ENCODE assay signal across 9 cellular contexts in genomic region chr7:55887786-55888185, GRCh38. TPM values are rescaled to one million over a fixed set of nuclear protein-coding genes. Genes with fewer than 3 reads are reported as not detected.
DNase-seq lines count a peak whose midpoint lies in the region; ATAC-seq, FAIRE-seq and TF ChIP-seq lines count a peak whose summit lies in the region.
"Had no signal": no experiment of that assay in that cellular context is flagged by ENCODE, and none has a peak within 500 bp of the region (broad histone marks: within the 10 kb centered on the region; RNA-seq: fewer than 3 reads in every experiment).

No MANE protein-coding gene starts in this region.

- TF ChIP-seq CTCF in MM.1S (IDR thresholded peaks at IDR 0.05; ENCODE audit: low read length) = no peak
- TF ChIP-seq CTCF in astrocyte (IDR thresholded peaks at IDR 0.05; ENCODE audit: insufficient read depth, low read depth, low read length) = no peak
- TF ChIP-seq CTCF in thyroid gland (IDR thresholded peaks at IDR 0.05) = no peak

- peak overlapping the region; percentile 50; the same call in 1 of the 2 replicates for H3K4me2 ChIP-seq in MM.1S (ENCODE audit: low read depth, low read length)
- H3K4me2 ChIP-seq in astrocyte (ENCODE audit: low read length) = peak overlapping the region; percentile 82

- H3K36me3 ChIP-seq in MM.1S (replicated peaks; ENCODE audit: insufficient read depth, low read length) (no peaks in the 10 kb centered on the region), astrocyte (ENCODE audit: insufficient read depth, low read length) (no peaks in the 10 kb centered on the region), thyroid gland (no peaks in the 10 kb centered on the region)

- TF ChIP-seq POLR2A in thyroid gland (IDR thresholded peaks at IDR 0.05) = no peak

- H3K79me2 ChIP-seq in MM.1S (ENCODE audit: low read length) (no peaks in the 10 kb centered on the region), astrocyte (ENCODE audit: insufficient read depth, low read length) (peaks cover 3% of the 10 kb centered on the region)

- H3K9ac ChIP-seq in MM.1S (ENCODE audit: low read length) = peak overlapping the region; percentile 40; the same call in 1 of the 2 replicates
- peak overlapping the region; percentile 80 for H3K9ac ChIP-seq in astrocyte (ENCODE audit: low read length)

- H3K4me1 Mint-ChIP-seq in astrocyte (ENCODE audit: low read depth, unreplicated experiment) = no peaks in the 10 kb centered on the region

- H3K9me3 ChIP-seq in MM.1S (replicated peaks; ENCODE audit: insufficient read depth, low read length) (no peaks in the 10 kb centered on the region), astrocyte (ENCODE audit: insufficient read depth, low read depth, low read length) (no peaks in the 10 kb centered on the region), thyroid gland (no peaks in the 10 kb centered on the region)

- H4K20me1 ChIP-seq in MM.1S (ENCODE audit: insufficient read depth, low read length) = no peaks in the 10 kb centered on the region
- no peaks in the 10 kb centered on the region for H4K20me1 ChIP-seq in astrocyte (ENCODE audit: insufficient read depth, low read length)

- H2AFZ ChIP-seq in MM.1S (ENCODE audit: low read length) = peak overlapping the region; percentile 62; the same call in 1 of the 2 replicates
- H2AFZ ChIP-seq in astrocyte (ENCODE audit: low read depth, low read length) = peak overlapping the region; percentile 60

- 2 to 4% methylated on average over 8 to 10 of the region's 45 CpGs for WGBS in thyroid gland, 2 donors

- peak overlapping the region; percentile 48 for H3K27ac Mint-ChIP-seq in astrocyte (ENCODE audit: unreplicated experiment)

- H3F3A ChIP-seq in MM.1S (ENCODE audit: insufficient read depth, low read length) = peaks cover 8% of the 10 kb centered on the region

- intact Hi-C loops in thyroid gland (cut with DNase I) = loop anchor here (10.0 kb wide), 1 partner anchor 187 kb away; no protein-coding TSS in a partner anchor

- no peaks in the 10 kb centered on the region for H3K36me3 Mint-ChIP-seq in astrocyte (ENCODE audit: low read depth, unreplicated experiment)

- no peaks in the 10 kb centered on the region for H3K27me3 ChIP-seq in MM.1S (replicated peaks; ENCODE audit: insufficient read depth, low read length)
- H3K27me3 ChIP-seq in astrocyte (ENCODE audit: insufficient read depth, low read length) = no peaks in the 10 kb centered on the region
- H3K27me3 ChIP-seq in thyroid gland = no peaks in the 10 kb centered on the region

- peak overlapping the region; percentile 88 for H3K4me3 Mint-ChIP-seq in astrocyte (ENCODE audit: unreplicated experiment)

- peaks cover 10% of the 10 kb centered on the region for H3K27me3 Mint-ChIP-seq in astrocyte (ENCODE audit: low read depth, unreplicated experiment)

- peak; percentile 53 for DNase-seq in DMS 273 (lab: John Stamatoyannopoulos, UW; ENCODE audit: unreplicated experiment)
- no peak for DNase-seq in DMS 273 treated with DMSO at 0.1 percent for 48 hours (lab: John Stamatoyannopoulos, UW)
- DNase-seq in MM.1S = no peak
- DNase-seq in astrocyte (ENCODE audit: low read depth) = no peak
- peak; percentile 47 for DNase-seq in left kidney (ENCODE audit: low read depth, low spot score)
- peak in 1 of 2 donors; percentile 8 for DNase-seq in thyroid gland
- no peak for DNase-seq in cortex of kidney (lab: John Stamatoyannopoulos, UW)

- FAIRE-seq in astrocyte (lab: Jason Lieb, UNC) = no peak
- FAIRE-seq: A204.1 had no signal

- no peaks in the 10 kb centered on the region for H3K9me2 ChIP-seq in MM.1S (replicated peaks; ENCODE audit: insufficient read depth, low read length)

- peak overlapping the region; percentile 58; the same call in 1 of the 2 replicates for H3K4me3 ChIP-seq in MM.1S (ENCODE audit: low read length)
- peak overlapping the region; percentile 76 for H3K4me3 ChIP-seq in astrocyte (ENCODE audit: insufficient read depth, low read depth, low read length)
- peak overlapping the region in 2 of 3 donors; percentile 24 to 60 for H3K4me3 ChIP-seq in thyroid gland (replicated peaks in 1 of 3)

- H3K4me1 ChIP-seq in MM.1S (ENCODE audit: low read length) = no peaks in the 10 kb centered on the region
- H3K4me1 ChIP-seq in astrocyte (ENCODE audit: insufficient read depth, low read length) = no peaks in the 10 kb centered on the region
- no peaks in the 10 kb centered on the region for H3K4me1 ChIP-seq in thyroid gland

- H3K9me3 Mint-ChIP-seq in astrocyte (ENCODE audit: unreplicated experiment) = no peaks in the 10 kb centered on the region

- no peak for ATAC-seq in HG02588 (IDR thresholded peaks at IDR 0.05; ENCODE audit: unreplicated experiment)

- H3K27ac ChIP-seq in MM.1S (ENCODE audit: low read length) (no peak overlapping the region), astrocyte (ENCODE audit: low read depth, low read length) (peak overlapping the region; percentile 50), thyroid gland (peak overlapping the region; percentile 46 to 65 (median 49))

RNA-seq across cellular contexts. Expression of gene ZNF713, which starts 0.5 kb away (rescaled TPM):
- total RNA-seq in astrocyte (1.9 and 3.5 TPM in 2 replicates), thyroid gland (10 to 100 TPM in 1 of 4 donors, 1 to 10 TPM in 3; 8.5 to 14.5 (median 8.7) TPM)

RNA-seq across cellular contexts. Expression of gene SEPTIN14, which starts 25.2 kb away (rescaled TPM):
- total RNA-seq in astrocyte = not detected in 2 replicates
- total RNA-seq in thyroid gland = under 1 TPM in 2 of 4 donors, not detected in 2; 0.11 to 0.27 TPM

Comparison
In these comparisons a context has a peak if more than half of its experiments do, and no peak if none do; other contexts are left out.
1. DNase-seq: peak in DMS 273 (single experiment) and left kidney (single experiment); none in DMS 273 treated with DMSO at 0.1 percent for 48 hours (single experiment), MM.1S (single experiment), astrocyte (single experiment) and cortex of kidney (single experiment).
2. Peak in every context shown above with its lines, with median percentiles within 50 percentile points of each other: H3K4me3 ChIP-seq.